In genomic region chr5:23507278-23507685, GRCh38 we compare ENCODE assay signal across 8 cellular contexts. TPM values are rescaled to one million over a fixed set of nuclear protein-coding genes. Genes with fewer than 3 reads are reported as not detected.
DNase-seq lines count a peak whose midpoint lies in the region; ATAC-seq and TF ChIP-seq lines count a peak whose summit lies in the region.
"Had no signal": no experiment of that assay in that cellular context is flagged by ENCODE, and none has a peak within 500 bp of the region (broad histone marks: within the 10 kb centered on the region; RNA-seq: fewer than 3 reads in every experiment).

Gene PRDM9, plus strand, starts transcription at chr5:23507609. Its CDS starts 1,425 bp downstream, at chr5:23509034.

- H3K9me3 ChIP-seq in heart right ventricle (peaks cover 0 to 22% (median 0%) of the 10 kb centered on the region in 11 donors), spleen (peaks cover 0 to 37% (median 4%) of the 10 kb centered on the region in 8 donors)

- no peak for TF ChIP-seq POLR2A in spleen (IDR thresholded peaks at IDR 0.05)

- WGBS in heart right ventricle, 2 donors: 59 to 63% methylated on average over 27 of the region's 27 CpGs
- WGBS in spleen, 5 donors: 62 to 87% (median 81%) methylated on average over 26 to 27 of the region's 27 CpGs

- peak within 1 kb of the TSS in 7 of 10 donors; percentile 8 to 46 (median 16) for H3K4me3 ChIP-seq in heart right ventricle
- no peak within 1 kb of the TSS for H3K4me3 ChIP-seq in spleen

- ATAC-seq in heart right ventricle (peak; percentile 28 to 99 (median 94)), GM18517 (IDR thresholded peaks at IDR 0.05; ENCODE audit: unreplicated experiment) (no peak), HG02798 (IDR thresholded peaks at IDR 0.05; ENCODE audit: poor library complexity, unreplicated experiment) (no peak)

- intact Hi-C loops in heart right ventricle (cut with DNase I): no loop called here
- intact Hi-C loops in spleen (cut with DNase I; ENCODE audit: low total_unique reads): no loop called here

- H3K27me3 ChIP-seq in heart right ventricle (no peaks in the 10 kb centered on the region), spleen (replicated peaks in 1 of 7) (no peaks in the 10 kb centered on the region)

- TF ChIP-seq CTCF in heart right ventricle (IDR thresholded peaks at IDR 0.05) (no peak), spleen (IDR thresholded peaks at IDR 0.05 in 8 of 11, conservative IDR thresholded peaks at IDR 0.05 in 3 of 11) (no peak)

- H3K27ac ChIP-seq in heart right ventricle (peak within 1 kb of the TSS in 2 of 10 donors; percentile 30 to 47), spleen (no peak within 1 kb of the TSS)

- peak; percentile 62 for DNase-seq in HPDE6-E6E7 (ENCODE audit: extremely low spot score)
- DNase-seq in RPMI7951 (ENCODE audit: low read depth): peak; percentile 16
- DNase-seq in heart right ventricle: peak; percentile 63 to 84
- peak; percentile 80 for DNase-seq in spleen
- DNase-seq in COR-L47 (lab: John Stamatoyannopoulos, UW): no peak

- H3K36me3 ChIP-seq in heart right ventricle (no peaks in the 10 kb centered on the region), spleen (no peaks in the 10 kb centered on the region)

- H3K4me1 ChIP-seq in heart right ventricle (no peaks in the 10 kb centered on the region), spleen (no peaks in the 10 kb centered on the region)

RNA-seq across cellular contexts. Expression of gene PRDM9, which starts in this region (rescaled TPM):
- not detected in 2 replicates for total RNA-seq in RPMI7951 (2014; rRNA removed; shearing (Covaris generic))
- total RNA-seq in heart right ventricle: not detected
- polyA plus RNA-seq in heart right ventricle: not detected
- not detected for total RNA-seq in spleen
- not detected for polyA plus RNA-seq in spleen
- polyA plus RNA-seq: adipose tissue had no signal

Comparison
In these comparisons a context has a peak if more than half of its experiments do, and no peak if none do; other contexts are left out.
1. Peak in DNase-seq in RPMI7951; RNA of the gene not detected or under 1 TPM.
2. Peak in DNase-seq, ATAC-seq and H3K4me3 ChIP-seq in heart right ventricle; RNA of the gene not detected or under 1 TPM.
3. Peak in DNase-seq in spleen; RNA of the gene not detected or under 1 TPM.